20 cellular contexts compared by ENCODE assay signal in the genomic region with DNA sequence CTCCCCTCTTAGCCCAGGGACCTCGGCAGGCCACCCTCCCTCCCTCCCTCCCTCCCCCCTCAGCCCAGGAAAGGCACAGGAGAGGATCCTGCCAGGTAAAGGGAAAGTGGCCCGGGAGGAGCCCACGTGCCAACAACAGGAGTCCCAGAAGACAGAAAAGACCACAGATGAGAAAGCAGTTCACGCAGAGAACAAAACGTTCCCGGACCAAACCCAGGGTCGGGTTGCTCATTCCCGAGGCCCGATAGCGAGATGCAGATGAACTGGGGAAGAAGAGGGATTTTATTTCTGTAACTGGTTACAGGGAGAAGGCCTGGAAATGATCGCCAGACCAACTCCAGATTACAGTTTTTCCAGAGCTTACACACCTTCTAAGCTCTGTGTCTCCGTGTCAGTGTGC. TPM values are rescaled to one million over a fixed set of nuclear protein-coding genes. Genes with fewer than 3 reads are reported as not detected.
A peak's percentile ranks its signal among the peaks of the same experiment; 100 is the strongest.
DNase-seq lines count a peak whose midpoint lies in the region; ATAC-seq, FAIRE-seq and TF ChIP-seq lines count a peak whose summit lies in the region.
"Had no signal": no experiment of that assay in that cellular context is flagged by ENCODE, and none has a peak within 500 bp of the region (broad histone marks: within the 10 kb centered on the region; RNA-seq: fewer than 3 reads in every experiment).

No MANE protein-coding gene starts in this region.

- no peak overlapping the region for H3K23ac ChIP-seq in mesendoderm (ENCODE audit: low read length)

- no peak overlapping the region for H3K4ac ChIP-seq in mesendoderm (ENCODE audit: low read depth, low read length)

- H3K9me2 ChIP-seq in SK-N-SH, result no peaks in the 10 kb centered on the region

- H3K9ac ChIP-seq in SK-N-SH (no peak overlapping the region), mesendoderm (ENCODE audit: low read length) (no peak overlapping the region)

- no peak overlapping the region for H2AK5ac ChIP-seq in mesendoderm (ENCODE audit: low read length)

- no peaks in the 10 kb centered on the region for H3K79me2 ChIP-seq in SK-N-SH (ENCODE audit: insufficient read depth)
- H3K79me2 ChIP-seq in mesendoderm (ENCODE audit: control insufficient read depth, insufficient read depth, low read length), result no peaks in the 10 kb centered on the region

- H3K36me3 Mint-ChIP-seq in stimulated activated effector memory CD8-positive, alpha-beta T cell treated with anti-CD3 and anti-CD28 coated beads, Interleukin-12 subunit alpha, Interleukin-12 subunit beta, amount 100 ng/mL, for 72 hours, result no peaks in the 10 kb centered on the region
- H3K36me3 Mint-ChIP-seq: CD4-positive, alpha-beta memory T cell; IgD-negative memory B cell had no signal

- POLR2A ChIA-PET in SK-N-SH (lab: Yijun Ruan, JAX), result no interaction called here

- no peak for TF ChIP-seq CTCF in SK-N-SH (IDR thresholded peaks at IDR 0.05)
- TF ChIP-seq CTCF in choroid plexus epithelial cell (conservative IDR thresholded peaks at IDR 0.05; ENCODE audit: low read depth, low read length), result no peak
- TF ChIP-seq CTCF in D721Med (IDR thresholded peaks at IDR 0.05; ENCODE audit: insufficient read depth, missing control alignments), result no peak
- no peak for TF ChIP-seq CTCF in left lung (IDR thresholded peaks at IDR 0.05)

- no peak overlapping the region for H2BK120ac ChIP-seq in mesendoderm (ENCODE audit: low read depth, low read length)

- peak overlapping the region; percentile 12 for H4K5ac ChIP-seq in mesendoderm (ENCODE audit: low read length)

- no peak for TF ChIP-seq EP300 in SK-N-SH (IDR thresholded peaks at IDR 0.05; ENCODE audit: borderline replicate concordance in 1 of 2, low read depth in 1 of 2, low read length in 1 of 2)

- no peak overlapping the region for H2BK15ac ChIP-seq in mesendoderm (replicated peaks; ENCODE audit: low read depth)

- H3K9me3 ChIP-seq in SK-N-SH, result no peaks in the 10 kb centered on the region
- H3K9me3 ChIP-seq in left lung, result no peaks in the 10 kb centered on the region
- H3K9me3 ChIP-seq: tibial nerve had no signal

- no peak overlapping the region for H2AFZ ChIP-seq in SK-N-SH (ENCODE audit: low read depth)

- no peaks in the 10 kb centered on the region for H3K79me1 ChIP-seq in mesendoderm (ENCODE audit: low read length)

- H3K4me1 ChIP-seq in SK-N-SH (ENCODE audit: control insufficient read depth in 1 of 2, insufficient read depth in 2 of 2, low read depth in 1 of 2, low read length in 1 of 2) (peaks cover 6 to 56% of the 10 kb centered on the region in 2 experiments), mesendoderm (ENCODE audit: control insufficient read depth, low read depth, low read length) (peaks cover 6% of the 10 kb centered on the region), left lung (peaks cover 0 to 16% of the 10 kb centered on the region in 2 donors)

- peak overlapping the region; percentile 15 for H3K4me3 Mint-ChIP-seq in stimulated activated effector memory CD8-positive, alpha-beta T cell treated with anti-CD3 and anti-CD28 coated beads, Interleukin-12 subunit alpha, Interleukin-12 subunit beta, amount 100 ng/mL, for 72 hours
- H3K4me3 Mint-ChIP-seq: dendritic cell treated with granulocyte-macrophage colony-stimulating factor and Interleukin-4, amounts not matched to agents 40 ng/mL and 50 ng/mL, for 4 days; IgD-negative memory B cell had no signal

- H3K27ac Mint-ChIP-seq in stimulated activated effector memory CD8-positive, alpha-beta T cell treated with anti-CD3 and anti-CD28 coated beads, Interleukin-12 subunit alpha, Interleukin-12 subunit beta, amount 100 ng/mL, for 72 hours, result no peak overlapping the region
- H3K27ac Mint-ChIP-seq: dendritic cell treated with granulocyte-macrophage colony-stimulating factor and Interleukin-4, amounts not matched to agents 40 ng/mL and 50 ng/mL, for 4 days; IgD-negative memory B cell had no signal

- no peak overlapping the region for H3K4me2 ChIP-seq in SK-N-SH
- H3K4me2 ChIP-seq in mesendoderm (ENCODE audit: low read length), result no peak overlapping the region

- no peaks in the 10 kb centered on the region for H3K9me3 Mint-ChIP-seq in stimulated activated effector memory CD8-positive, alpha-beta T cell treated with anti-CD3 and anti-CD28 coated beads, Interleukin-12 subunit alpha, Interleukin-12 subunit beta, amount 100 ng/mL, for 72 hours
- H3K9me3 Mint-ChIP-seq: CD4-positive, alpha-beta memory T cell; dendritic cell treated with granulocyte-macrophage colony-stimulating factor and Interleukin-4, amounts not matched to agents 40 ng/mL and 50 ng/mL, for 4 days; IgD-negative memory B cell had no signal

- H2BK5ac ChIP-seq in mesendoderm (ENCODE audit: low read length), result no peak overlapping the region

- H3K18ac ChIP-seq in mesendoderm (ENCODE audit: low read length), result peak overlapping the region; percentile 12

- 67% methylated on average over 11 of the region's 12 CpGs for WGBS in SK-N-SH (ENCODE audit: low lambda C conversion rate)
- no CpG with 5 or more reads among the region's 12 CpGs for WGBS in mesendoderm (ENCODE audit: extremely low coverage, insufficient coverage, low lambda C conversion rate)

- H3K27me3 ChIP-seq in SK-N-SH (ENCODE audit: insufficient read depth), result no peaks in the 10 kb centered on the region
- no peaks in the 10 kb centered on the region for H3K27me3 ChIP-seq in mesendoderm (ENCODE audit: insufficient read depth, low read length, poor library complexity)
- H3K27me3 ChIP-seq in left lung, result peaks cover 16 to 48% of the 10 kb centered on the region in 2 donors

- no peaks in the 10 kb centered on the region for H3F3A ChIP-seq in SK-N-SH (replicated peaks; ENCODE audit: insufficient read depth)

- no peaks in the 10 kb centered on the region for H4K20me1 ChIP-seq in SK-N-SH (ENCODE audit: insufficient read depth)

- no peak overlapping the region for H4K8ac ChIP-seq in mesendoderm (ENCODE audit: low read depth, low read length)

- intact Hi-C loops in left lung (cut with DNase I), result no loop called here

- CTCF ChIA-PET in SK-N-SH (lab: Yijun Ruan, JAX), result interaction anchor here (1.4 kb wide), 1 partner anchor 12 kb away, joined by 3 read pairs; no protein-coding TSS in a partner anchor

- FAIRE-seq in D721Med (lab: Jason Lieb, UNC), result no peak
- FAIRE-seq: G401.6 had no signal

- peak overlapping the region; percentile 67 for H3K56ac ChIP-seq in mesendoderm (ENCODE audit: low read length)

- TF ChIP-seq RAD21 in SK-N-SH (IDR thresholded peaks at IDR 0.05; ENCODE audit: low read length), result no peak; the same call in 1 of the 2 replicates

- ATAC-seq in SK-N-SH treated with all-trans-retinoic acid at 6 μM for 48 hours (no peak), left lung (no peak)
- ATAC-seq in stimulated activated effector memory CD8-positive, alpha-beta T cell treated with anti-CD3 and anti-CD28 coated beads, Interleukin-12 subunit alpha, Interleukin-12 subunit beta, amount 100 ng/mL, for 72 hours, result no peak

- no peaks in the 10 kb centered on the region for H3K36me3 ChIP-seq in SK-N-SH (replicated peaks in 1 of 2; ENCODE audit: control insufficient read depth in 1 of 2, insufficient read depth in 2 of 2, low read length in 1 of 2)
- no peaks in the 10 kb centered on the region for H3K36me3 ChIP-seq in mesendoderm (ENCODE audit: control insufficient read depth, insufficient read depth, low read length)
- H3K36me3 ChIP-seq in left lung, result no peaks in the 10 kb centered on the region
- H3K36me3 ChIP-seq: tibial nerve had no signal

- H3K4me1 Mint-ChIP-seq in stimulated activated effector memory CD8-positive, alpha-beta T cell treated with anti-CD3 and anti-CD28 coated beads, Interleukin-12 subunit alpha, Interleukin-12 subunit beta, amount 100 ng/mL, for 72 hours, result peaks cover 12% of the 10 kb centered on the region

- H3K4me3 ChIP-seq in SK-N-SH (ENCODE audit: low read depth in 2 of 2, low read length in 1 of 2), result no peak overlapping the region
- no peak overlapping the region for H3K4me3 ChIP-seq in choroid plexus epithelial cell (ENCODE audit: low read depth, low read length)
- no peak overlapping the region for H3K4me3 ChIP-seq in mesendoderm (ENCODE audit: low read length)
- no peak overlapping the region for H3K4me3 ChIP-seq in left lung
- H3K4me3 ChIP-seq: tibial nerve had no signal

- DNase-seq in SK-N-SH, result peak; percentile 59
- peak; percentile 16 for DNase-seq in choroid plexus epithelial cell (ENCODE audit: low read depth)
- peak; percentile 54 for DNase-seq in mesendoderm
- no peak for DNase-seq in stimulated activated effector memory CD8-positive, alpha-beta T cell treated with anti-CD3 and anti-CD28 coated beads, Interleukin-12 subunit alpha, Interleukin-12 subunit beta, amount 100 ng/mL, for 72 hours (ENCODE audit: low spot score in 2 of 2)
- no peak for DNase-seq in D721Med (ENCODE audit: insufficient read length, low spot score)
- no peak for DNase-seq in left lung
- DNase-seq in MV-4-11 (lab: John Stamatoyannopoulos, UW), result no peak
- DNase-seq: 8988T; activated effector memory CD4-positive, alpha-beta T cell treated with anti-CD3 and anti-CD28 coated beads, Interleukin-2, amount 50 U/mL, for 16 hours; CD4-positive, alpha-beta memory T cell; NCI-H1092; NCI-H2171 treated with DMSO at 0.1 percent for 48 hours; NK-92 treated with Interleukin-12 subunit alpha and Interleukin-12 subunit beta, amount 100 ng/mL, for 24 hours had no signal

- H3K27ac ChIP-seq in SK-N-SH (ENCODE audit: low read depth in 2 of 2, low read length in 1 of 2) (peak overlapping the region in 1 of 2 experiments; percentile 97; a peak in 2 of 4 replicates), mesendoderm (ENCODE audit: low read depth, low read length) (no peak overlapping the region), left lung (no peak overlapping the region)

TF ChIP-seq in SK-N-SH, 30 proteins besides CTCF, POLR2A, EP300 and RAD21 (continues in another document):
- no peak for TF ChIP-seq RXRA (IDR thresholded peaks at IDR 0.05; ENCODE audit: borderline replicate concordance, low read depth)
- TF ChIP-seq RCOR1 (IDR thresholded peaks at IDR 0.05; ENCODE audit: low read length), result no peak

TF ChIP-seq in SK-N-SH treated with all-trans-retinoic acid at 6 μM for 48 hours, 23 proteins besides CTCF, POLR2A, EP300 and RAD21 (continues in another document):
- no peak for TF ChIP-seq ZNF8 (CRISPR knock-in tag; IDR thresholded peaks at IDR 0.05)
- no peak for TF ChIP-seq ARNTL (CRISPR knock-in tag; IDR thresholded peaks at IDR 0.05; ENCODE audit: borderline replicate concordance, low read depth)

RNA-seq across cellular contexts. Expression of a gene that starts 0.9 kb away (rescaled TPM):
- polyA plus RNA-seq in SK-N-SH (2012; rRNA removed), result 0.05 TPM in 1 of 2 replicates, not detected in the other
- polyA plus RNA-seq in SK-N-SH (2012; cell fraction: cytosol; rRNA removed), result 0.03 and 0.07 TPM in 2 replicates
- 0.54 and 0.62 TPM in 2 replicates for polyA plus RNA-seq in SK-N-SH (2012; cell fraction: nucleus; rRNA removed)
- 0.04 TPM for polyA plus RNA-seq in mesendoderm (2013, experiment 1 of 2)
- 0.04 TPM for polyA plus RNA-seq in mesendoderm (2013, experiment 2 of 2)
- under 1 TPM in 1 of 2 donors, not detected in 1; 0.24 TPM for total RNA-seq in left lung
- polyA plus RNA-seq: IgD-negative memory B cell had no signal

RNA-seq across cellular contexts. Expression of a gene that starts 31.4 kb away (rescaled TPM):
- 0.10 and 0.15 TPM in 2 replicates for polyA plus RNA-seq in SK-N-SH (2012; rRNA removed)
- 0.04 TPM in 1 of 2 replicates, not detected in the other for polyA plus RNA-seq in SK-N-SH (2012; cell fraction: cytosol; rRNA removed)
- polyA plus RNA-seq in SK-N-SH (2012; cell fraction: nucleus; rRNA removed), result 0.74 and 1.0 TPM in 2 replicates
- polyA plus RNA-seq in mesendoderm (2013, experiment 1 of 2), result not detected
- polyA plus RNA-seq in mesendoderm (2013, experiment 2 of 2), result 0.04 TPM
- not detected for total RNA-seq in left lung
- total RNA-seq: aorta, posterior vena cava had no signal
- polyA plus RNA-seq: aorta, IgD-negative memory B cell had no signal

RNA-seq across cellular contexts. Expression of a gene that starts 50.6 kb away (rescaled TPM):
- not detected in 2 replicates for polyA plus RNA-seq in SK-N-SH (2012; rRNA removed)
- polyA plus RNA-seq in SK-N-SH (2012; cell fraction: cytosol; rRNA removed), result not detected in 2 replicates
- polyA plus RNA-seq in SK-N-SH (2012; cell fraction: nucleus; rRNA removed), result not detected in 2 replicates
- polyA plus RNA-seq in mesendoderm (2013, experiment 1 of 2), result 0.87 TPM
- 0.78 TPM for polyA plus RNA-seq in mesendoderm (2013, experiment 2 of 2)
- 1 to 10 TPM; 1.1 TPM for total RNA-seq in left lung
- polyA plus RNA-seq: aorta had no signal

Comparison
In these comparisons a context has a peak if more than half of its experiments do, and no peak if none do; other contexts are left out.
1. DNase-seq: peak in SK-N-SH (single experiment), choroid plexus epithelial cell (single experiment) and mesendoderm (single experiment); none in stimulated activated effector memory CD8-positive, alpha-beta T cell treated with anti-CD3 and anti-CD28 coated beads, Interleukin-12 subunit alpha, Interleukin-12 subunit beta, amount 100 ng/mL, for 72 hours (0 of 2), D721Med (single experiment), left lung (0 of 2) and MV-4-11 (single experiment).